Comparison of ENCODE assay signal across 11 cellular contexts in genomic region chr12:102197789-102198188, GRCh38. TPM values are rescaled to one million over a fixed set of nuclear protein-coding genes. Genes with fewer than 3 reads are reported as not detected.
A peak's percentile ranks its signal among the peaks of the same experiment; 100 is the strongest.
DNase-seq lines count a peak whose midpoint lies in the region; ATAC-seq and TF ChIP-seq lines count a peak whose summit lies in the region.
"Had no signal": no experiment of that assay in that cellular context is flagged by ENCODE, and none has a peak within 500 bp of the region (broad histone marks: within the 10 kb centered on the region; RNA-seq: fewer than 3 reads in every experiment).

TSS of gene PMCH (minus strand) at chr12:102197833. CDS start at chr12:102197770, 63 bp downstream.

- TF ChIP-seq CTCF in MCF 10A (IDR thresholded peaks at IDR 0.05; ENCODE audit: unreplicated experiment) (no peak), breast epithelium (IDR thresholded peaks at IDR 0.05) (no peak)

- POLR2A ChIA-PET in MCF 10A (lab: Yijun Ruan, JAX) = no interaction called here

- intact Hi-C loops in MCF 10A (cut with micrococcal nuclease) = no loop called here
- intact Hi-C loops in breast epithelium (cut with DNase I; ENCODE audit: low total_unique reads) = loop anchor here (5.0 kb wide), 1 partner anchor 450 kb away; no protein-coding TSS in a partner anchor

- H3K4me1 Mint-ChIP-seq in MCF 10A (ENCODE audit: insufficient read depth, unreplicated experiment) = no peaks in the 10 kb centered on the region
- H3K4me1 Mint-ChIP-seq in activated naive CD8-positive, alpha-beta T cell treated with anti-CD3 and anti-CD28 coated beads, Interleukin-2, amount 50 U/mL, for 24 hours = peaks cover 14% of the 10 kb centered on the region

- H3K9me3 Mint-ChIP-seq in MCF 10A (ENCODE audit: unreplicated experiment) = no peaks in the 10 kb centered on the region
- H3K9me3 Mint-ChIP-seq in activated naive CD8-positive, alpha-beta T cell treated with anti-CD3 and anti-CD28 coated beads, Interleukin-2, amount 50 U/mL, for 24 hours = no peaks in the 10 kb centered on the region
- H3K9me3 Mint-ChIP-seq: endodermal cell had no signal

- ATAC-seq in HG03025 (IDR thresholded peaks at IDR 0.05; ENCODE audit: low FRiP score, unreplicated experiment) = peak; percentile 72
- peak; percentile 90 for ATAC-seq in activated naive CD8-positive, alpha-beta T cell treated with anti-CD3 and anti-CD28 coated beads, Interleukin-2, amount 50 U/mL, for 24 hours

- CTCF ChIA-PET in MCF 10A (lab: Yijun Ruan, JAX) = no interaction called here

- H3K4me3 Mint-ChIP-seq in MCF 10A (ENCODE audit: unreplicated experiment) = no peak within 1 kb of the TSS
- H3K4me3 Mint-ChIP-seq in activated naive CD8-positive, alpha-beta T cell treated with anti-CD3 and anti-CD28 coated beads, Interleukin-2, amount 50 U/mL, for 24 hours = no peak within 1 kb of the TSS
- H3K4me3 Mint-ChIP-seq: endodermal cell had no signal

- BruUV-seq in MCF 10A (replicated peaks; lab: Mats Ljungman, UMichigan) = no TSS peak

- no peak within 1 kb of the TSS for H3K27ac Mint-ChIP-seq in MCF 10A (ENCODE audit: low read depth, unreplicated experiment)
- no peak within 1 kb of the TSS for H3K27ac Mint-ChIP-seq in activated naive CD8-positive, alpha-beta T cell treated with anti-CD3 and anti-CD28 coated beads, Interleukin-2, amount 50 U/mL, for 24 hours
- H3K27ac Mint-ChIP-seq: endodermal cell had no signal

- H3K9me3 ChIP-seq in breast epithelium = no peaks in the 10 kb centered on the region
- H3K9me3 ChIP-seq in effector memory CD4-positive, alpha-beta T cell (ENCODE audit: control insufficient read depth, low read length) = no peaks in the 10 kb centered on the region

- no peaks in the 10 kb centered on the region for H3K36me3 Mint-ChIP-seq in MCF 10A (ENCODE audit: insufficient read depth, unreplicated experiment)
- H3K36me3 Mint-ChIP-seq in activated naive CD8-positive, alpha-beta T cell treated with anti-CD3 and anti-CD28 coated beads, Interleukin-2, amount 50 U/mL, for 24 hours (ENCODE audit: low read depth) = peaks cover 8% of the 10 kb centered on the region

- no peaks in the 10 kb centered on the region for H3K27me3 Mint-ChIP-seq in MCF 10A (ENCODE audit: insufficient read depth, unreplicated experiment)
- no peaks in the 10 kb centered on the region for H3K27me3 Mint-ChIP-seq in activated naive CD8-positive, alpha-beta T cell treated with anti-CD3 and anti-CD28 coated beads, Interleukin-2, amount 50 U/mL, for 24 hours

- no peak for TF ChIP-seq POLR2A in breast epithelium (IDR thresholded peaks at IDR 0.05)

- no peak within 1 kb of the TSS for H3K27ac ChIP-seq in breast epithelium
- no peak within 1 kb of the TSS for H3K27ac ChIP-seq in effector memory CD4-positive, alpha-beta T cell (ENCODE audit: insufficient read depth, low read length, poor library complexity, severe bottlenecking)

- no peak within 1 kb of the TSS for H3K4me3 ChIP-seq in breast epithelium
- no peak within 1 kb of the TSS for H3K4me3 ChIP-seq in effector memory CD4-positive, alpha-beta T cell (ENCODE audit: insufficient read depth, low read depth, low read length, poor library complexity, severe bottlenecking)

- H3K27me3 ChIP-seq in breast epithelium = no peaks in the 10 kb centered on the region
- no peaks in the 10 kb centered on the region for H3K27me3 ChIP-seq in effector memory CD4-positive, alpha-beta T cell (replicated peaks; ENCODE audit: control insufficient read depth, insufficient read depth, low read length, poor library complexity, severe bottlenecking)

- DNase-seq in MCF 10A (ENCODE audit: unreplicated experiment) (peak; percentile 40), breast epithelium (ENCODE audit: low spot score in 2 of 2) (no peak), stromal cell of bone marrow (ENCODE audit: low read depth) (peak; percentile 18), COLO668 (lab: John Stamatoyannopoulos, UW; ENCODE audit: unreplicated experiment) (no peak), NCI-H1694 (lab: John Stamatoyannopoulos, UW) (no peak)
- no peak for DNase-seq in activated naive CD8-positive, alpha-beta T cell treated with anti-CD3 and anti-CD28 coated beads, Interleukin-2, amount 50 U/mL, for 24 hours
- DNase-seq in effector memory CD4-positive, alpha-beta T cell = no peak
- DNase-seq: endodermal cell, GOT3, NCI-H345 had no signal

- H3K4me1 ChIP-seq in breast epithelium = no peaks in the 10 kb centered on the region
- no peaks in the 10 kb centered on the region for H3K4me1 ChIP-seq in effector memory CD4-positive, alpha-beta T cell (ENCODE audit: control insufficient read depth, insufficient read depth, low read length, poor library complexity, severe bottlenecking)

- H3K36me3 ChIP-seq in breast epithelium = no peaks in the 10 kb centered on the region
- H3K36me3 ChIP-seq in effector memory CD4-positive, alpha-beta T cell (ENCODE audit: control insufficient read depth, insufficient read depth, low read length) = no peaks in the 10 kb centered on the region

RNA-seq across cellular contexts. Expression of gene PMCH, which starts in this region (rescaled TPM):
- total RNA-seq in MCF 10A (2022) (not detected in 2 replicates), breast epithelium (not detected)
- total RNA-seq: endodermal cell had no signal

Comparison
In these comparisons a context has a peak if more than half of its experiments do, and no peak if none do; other contexts are left out.
1. Peak in DNase-seq in MCF 10A; RNA of the gene not detected or under 1 TPM.